26 cellular contexts compared by ENCODE assay signal in genomic region chr15:50304856-50305255, GRCh38. TPM values are rescaled to one million over a fixed set of nuclear protein-coding genes. Genes with fewer than 3 reads are reported as not detected.
"Had no signal": no experiment of that assay in that cellular context is flagged by ENCODE, and none has a peak within 500 bp of the region (broad histone marks: within the 10 kb centered on the region; RNA-seq: fewer than 3 reads in every experiment).

No MANE protein-coding gene starts in this region.

- H3K27me3 Mint-ChIP-seq: activated CD8-positive, alpha-beta T cell treated with anti-CD3 and anti-CD28 coated beads for 36 hours; activated naive CD4-positive, alpha-beta T cell treated with anti-CD3 and anti-CD28 coated beads, Interleukin-2, amount 10 ng/mL, durations not matched to agents 7 days and 5 days; activated naive CD8-positive, alpha-beta T cell treated with anti-CD3 and anti-CD28 coated beads for 36 hours; T-cell had no signal

- ATAC-seq: activated CD8-positive, alpha-beta T cell treated with anti-CD3 and anti-CD28 coated beads for 36 hours; activated T-cell treated with anti-CD3 and anti-CD28 coated beads, Interleukin-2, amount 50 U/mL, for 72 hours; Panc1; Right ventricle myocardium inferior; T-cell had no signal

- H3K4me3 Mint-ChIP-seq: activated CD8-positive, alpha-beta T cell treated with anti-CD3 and anti-CD28 coated beads for 36 hours; activated naive CD4-positive, alpha-beta T cell treated with anti-CD3 and anti-CD28 coated beads, Interleukin-2, amount 10 ng/mL, durations not matched to agents 7 days and 5 days; activated naive CD8-positive, alpha-beta T cell treated with anti-CD3 and anti-CD28 coated beads for 36 hours; activated T-cell treated with anti-CD3 and anti-CD28 coated beads, Interleukin-2, amount 50 U/mL, for 72 hours; T-cell had no signal

- H3K27ac Mint-ChIP-seq: activated CD8-positive, alpha-beta T cell treated with anti-CD3 and anti-CD28 coated beads for 36 hours; activated naive CD4-positive, alpha-beta T cell treated with anti-CD3 and anti-CD28 coated beads, Interleukin-2, amount 10 ng/mL, durations not matched to agents 7 days and 5 days; activated naive CD8-positive, alpha-beta T cell treated with anti-CD3 and anti-CD28 coated beads for 36 hours; activated T-helper 2 cell treated with anti-CD3 and anti-CD28 coated beads, Interferon-gamma antibody, Interleukin-2, Interleukin-4, amounts not matched to agents 10 μg/mL and 5 μg/mL and 100 μg/mL, durations not matched to agents 14 hours and 24 hours and 36 hours; T-cell had no signal

- H3K9me3 ChIP-seq: adrenal gland had no signal

- H3K4me3 ChIP-seq: adrenal gland, MG63, SK-N-MC had no signal

- H3K4me1 ChIP-seq: adrenal gland had no signal

- H3K27me3 ChIP-seq: adrenal gland, MG63 had no signal

- H3K27ac ChIP-seq: adrenal gland, SK-N-MC, VCaP had no signal

- DNase-seq: activated CD4-positive, alpha-beta T cell treated with anti-CD3 and anti-CD28 coated beads for 4 hours; activated CD8-positive, alpha-beta memory T cell treated with anti-CD3 and anti-CD28 coated beads, Interleukin-2, amount 50 U/mL, for 4 hours; activated CD8-positive, alpha-beta T cell treated with anti-CD3 and anti-CD28 coated beads for 36 hours; activated gamma-delta T cell treated with Interleukin-2 at 50 U/mL for 16 hours; activated naive CD4-positive, alpha-beta T cell treated with anti-CD3 and anti-CD28 coated beads, Interleukin-2, amount 10 ng/mL, durations not matched to agents 7 days and 5 days; activated naive CD8-positive, alpha-beta T cell treated with anti-CD3 and anti-CD28 coated beads for 36 hours; activated T-cell treated with anti-CD3 and anti-CD28 coated beads, Interleukin-2, amount 50 U/mL, for 72 hours; adrenal gland; anterior cingulate cortex; MG63; NCI-H1105; NCI-H1436; NCI-H1694 treated with DMSO at 0.1 percent for 48 hours; NCI-H2081; NCI-H510A treated with DMSO at 0.1 percent for 48 hours; NCI-H69; NK-92 treated with Interleukin-12 subunit alpha and Interleukin-12 subunit beta, amount 100 ng/mL, for 24 hours; OCI-M1; RPMI8226; T-cell; T-helper 2 cell had no signal

- H3K4me1 Mint-ChIP-seq: activated naive CD4-positive, alpha-beta T cell treated with anti-CD3 and anti-CD28 coated beads, Interleukin-2, amount 10 ng/mL, durations not matched to agents 7 days and 5 days; activated naive CD8-positive, alpha-beta T cell treated with anti-CD3 and anti-CD28 coated beads for 36 hours; T-cell had no signal

RNA-seq across cellular contexts. Expression of gene HDC, which starts 39.3 kb away (rescaled TPM):
- total RNA-seq: activated CD8-positive, alpha-beta T cell treated with anti-CD3 and anti-CD28 coated beads for 36 hours had no signal
